ENCODE assay signal across 13 cellular contexts in genomic region chr2:39492701-39493100, GRCh38. TPM values are rescaled to one million over a fixed set of nuclear protein-coding genes. Genes with fewer than 3 reads are reported as not detected.
A peak's percentile ranks its signal among the peaks of the same experiment; 100 is the strongest.
DNase-seq lines count a peak whose midpoint lies in the region; ATAC-seq and TF ChIP-seq lines count a peak whose summit lies in the region.
"Had no signal": no experiment of that assay in that cellular context is flagged by ENCODE, and none has a peak within 500 bp of the region (broad histone marks: within the 10 kb centered on the region; RNA-seq: fewer than 3 reads in every experiment).

No MANE protein-coding gene starts in this region.

- peaks cover 31% of the 10 kb centered on the region for H3K4me1 ChIP-seq in psoas muscle

- DNase-seq in NOMO-1 treated with DMSO at 0.1 percent for 48 hours (lab: John Stamatoyannopoulos, UW; ENCODE audit: unreplicated experiment) (peak; percentile 67), NOMO-1 treated with dmso at 0.1 percent for 144 hours (lab: John Stamatoyannopoulos, UW; ENCODE audit: unreplicated experiment) (no peak), NAMALWA (ENCODE audit: low spot score) (peak; percentile 58), caudate nucleus (lab: John Stamatoyannopoulos, UW) (no peak), psoas muscle (no peak), SKM-1 (lab: John Stamatoyannopoulos, UW; ENCODE audit: unreplicated experiment) (no peak), posterior vena cava (ENCODE audit: low spot score) (no peak), GDM1 (lab: John Stamatoyannopoulos, UW) (no peak)
- DNase-seq: activated gamma-delta T cell treated with Interleukin-2 at 50 U/mL for 16 hours, dorsolateral prefrontal cortex, H9, hippocampal formation had no signal

- H3K27me3 ChIP-seq in psoas muscle (ENCODE audit: insufficient read depth in 3 of 3, low read length in 2 of 3) = no peaks in the 10 kb centered on the region
- H3K27me3 ChIP-seq: dorsolateral prefrontal cortex had no signal

- ATAC-seq in psoas muscle = no peak

- no peak overlapping the region for H3K4me3 ChIP-seq in psoas muscle

- TF ChIP-seq CTCF in psoas muscle (IDR thresholded peaks at IDR 0.05) = no peak

- H3K9me3 ChIP-seq in psoas muscle = no peaks in the 10 kb centered on the region

- H3K36me3 ChIP-seq in psoas muscle (ENCODE audit: insufficient read depth in 1 of 2, low read depth in 1 of 2) = no peaks in the 10 kb centered on the region

- intact Hi-C loops in psoas muscle (cut with DNase I) = loop anchor here in 1 of 2 donors (5.0 kb wide), 1 partner anchor 55 kb away; the partner anchor contains the start of gene MAP4K3
- intact Hi-C loops in posterior vena cava (cut with DNase I) = no loop called here

- H3K27ac ChIP-seq in caudate nucleus (ENCODE audit: low read depth, low read length) (peak overlapping the region; percentile 24), psoas muscle (peak overlapping the region; percentile 79)
- H3K27ac ChIP-seq: 22Rv1 had no signal

RNA-seq across cellular contexts. Expression of gene MAP4K3, which starts 55.6 kb away (rescaled TPM):
- total RNA-seq in psoas muscle (10 to 100 TPM; 31.0 to 47.7 (median 37.4) TPM), posterior vena cava (10 to 100 TPM; 24.7 to 47.4 TPM)
- 10 to 100 TPM in 2 of 3 donors, 1 to 10 TPM in 1; 8.4 to 23.8 (median 15.4) TPM for polyA plus RNA-seq in psoas muscle

Comparison
In these comparisons a context has a peak if more than half of its experiments do, and no peak if none do; other contexts are left out.
1. DNase-seq: peak in NOMO-1 treated with DMSO at 0.1 percent for 48 hours (single experiment) and NAMALWA (single experiment); none in NOMO-1 treated with dmso at 0.1 percent for 144 hours (single experiment), caudate nucleus (0 of 61), psoas muscle (0 of 2), SKM-1 (single experiment), posterior vena cava (single experiment) and GDM1 (single experiment).